In the genomic region with DNA sequence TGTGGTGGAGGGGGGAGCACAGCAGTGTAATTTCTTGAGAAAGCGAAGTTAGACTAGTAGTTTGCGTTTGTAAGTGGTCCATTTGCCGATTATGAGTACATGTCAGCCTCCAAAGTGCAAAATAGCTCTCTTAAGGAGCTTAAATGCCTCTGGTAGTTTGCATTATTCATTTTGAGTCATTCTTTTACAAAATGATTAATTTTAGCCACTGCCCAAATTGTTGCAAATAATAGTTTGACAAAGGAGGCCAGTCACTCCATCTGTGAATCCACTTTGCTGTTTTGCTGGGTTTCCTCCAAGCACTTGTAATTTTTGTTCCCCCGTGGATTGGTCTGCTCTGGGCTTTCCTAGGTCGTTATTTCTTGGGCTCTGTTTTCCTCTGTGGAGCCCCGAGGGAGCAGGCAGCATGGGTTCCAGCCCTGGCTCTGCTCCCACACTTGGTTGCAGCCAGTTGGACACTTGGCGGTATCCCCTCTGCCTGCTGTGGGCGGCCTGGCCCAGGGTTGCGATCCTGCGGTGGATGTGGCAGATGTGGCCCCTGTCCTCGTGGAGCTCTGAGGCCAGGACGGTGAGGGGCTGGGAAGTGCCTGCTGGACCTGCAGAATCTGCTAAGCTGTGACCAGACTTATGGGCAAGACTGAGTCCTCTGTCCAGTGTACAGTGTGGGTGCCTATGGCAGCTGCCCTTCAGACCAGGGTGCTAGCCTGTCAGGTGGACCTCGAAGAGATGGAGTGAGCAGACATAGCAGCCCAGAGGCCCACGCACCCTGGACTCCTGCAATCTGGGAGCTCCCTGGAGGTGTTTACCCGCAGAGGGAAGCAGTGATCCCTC, we compare ENCODE assay signal across 11 cellular contexts.
DNase-seq lines count a peak whose midpoint lies in the region; ATAC-seq and TF ChIP-seq lines count a peak whose summit lies in the region.
"Had no signal": no experiment of that assay in that cellular context is flagged by ENCODE, and none has a peak within 500 bp of the region (broad histone marks: within the 10 kb centered on the region; RNA-seq: fewer than 3 reads in every experiment).

No MANE protein-coding gene starts in this region.

- H3K4me1 ChIP-seq in heart right ventricle (peaks cover 36 to 84% (median 66%) of the 10 kb centered on the region in 9 donors), gastrocnemius medialis (peaks cover 59 to 67% of the 10 kb centered on the region in 2 donors)

- DNase-seq in EH (ENCODE audit: low read depth) (peak; percentile 72), heart right ventricle (peak; percentile 49 to 65), gastrocnemius medialis (no peak), endothelial cell (ENCODE audit: low spot score) (no peak), SIG-M5 (lab: John Stamatoyannopoulos, UW) (no peak)
- DNase-seq in stimulated activated CD4-positive, alpha-beta T cell treated with anti-CD3 and anti-CD28 coated beads, Interleukin-15, amount 100 ng/mL, for 24 hours = no peak
- DNase-seq: central memory CD4-positive, alpha-beta T cell; NCI-H510A had no signal

- TF ChIP-seq POLR2A in gastrocnemius medialis (IDR thresholded peaks at IDR 0.05) = no peak

- TF ChIP-seq CTCF in heart right ventricle (IDR thresholded peaks at IDR 0.05) (no peak), gastrocnemius medialis (IDR thresholded peaks at IDR 0.05 in 4 of 5, conservative IDR thresholded peaks at IDR 0.05 in 1 of 5) (no peak), endothelial cell (IDR thresholded peaks at IDR 0.05; ENCODE audit: unreplicated experiment) (no peak)

- intact Hi-C loops in heart right ventricle (cut with DNase I) = loop anchor here in 7 of 10 donors (2.0 to 10.0 kb wide), 8 partner anchors 29 to 133 kb away; partner anchors contain the start of gene BTBD16 (in 1 of the 7)
- intact Hi-C loops in gastrocnemius medialis (cut with DNase I; ENCODE audit: low total_unique reads) = loop anchor here (2.0 to 10.0 kb wide), 2 partner anchors 29 to 233 kb away; partner anchors contain the start of gene PLEKHA1

- peaks cover 0 to 10% (median 0%) of the 10 kb centered on the region in 11 donors for H3K9me3 ChIP-seq in heart right ventricle
- H3K9me3 ChIP-seq in gastrocnemius medialis = no peaks in the 10 kb centered on the region

- in situ Hi-C loops in gastrocnemius medialis (cut with MboI; ENCODE audit: low sequenced_read_pairs in 4 of 4) = no loop called here

- ATAC-seq in SK-N-SH treated with all-trans-retinoic acid at 6 μM for 48 hours (peak; percentile 10), heart right ventricle (peak in 6 of 8 donors; percentile 0 to 8 (median 2)), gastrocnemius medialis (no peak), GM19324 (IDR thresholded peaks at IDR 0.05; ENCODE audit: low FRiP score, unreplicated experiment) (no peak)

- H3K4me3 Mint-ChIP-seq in endothelial cell (ENCODE audit: unreplicated experiment) = no peak overlapping the region
- H3K4me3 Mint-ChIP-seq: T-helper 1 cell treated with Interleukin-12 subunit alpha and Interleukin-12 subunit beta and Interleukin-4 antibody, amounts not matched to agents 30 μg/mL and 1 μg/mL, for 36 hours had no signal

- H3K27me3 ChIP-seq in heart right ventricle (no peaks in the 10 kb centered on the region), gastrocnemius medialis (no peaks in the 10 kb centered on the region)

- no peaks in the 10 kb centered on the region for H3K9me3 Mint-ChIP-seq in endothelial cell (ENCODE audit: unreplicated experiment)
- H3K9me3 Mint-ChIP-seq: T-helper 1 cell treated with Interleukin-12 subunit alpha and Interleukin-12 subunit beta and Interleukin-4 antibody, amounts not matched to agents 30 μg/mL and 1 μg/mL, for 36 hours had no signal

- H3K36me3 ChIP-seq in heart right ventricle (peaks cover 0 to 47% (median 9%) of the 10 kb centered on the region in 9 donors), gastrocnemius medialis (peaks cover 0 to under 1% of the 10 kb centered on the region in 2 donors)

- peaks cover 7% of the 10 kb centered on the region for H3K4me1 Mint-ChIP-seq in endothelial cell (ENCODE audit: unreplicated experiment)

- 36 to 40% methylated on average over 15 of the region's 15 CpGs for WGBS in heart right ventricle, 2 donors

- no peaks in the 10 kb centered on the region for H3K27me3 Mint-ChIP-seq in endothelial cell (ENCODE audit: unreplicated experiment)

- H3K4me3 ChIP-seq in heart right ventricle = no peak overlapping the region
- H3K4me3 ChIP-seq in gastrocnemius medialis = no peak overlapping the region

- H3K36me3 Mint-ChIP-seq in endothelial cell (ENCODE audit: low read depth, unreplicated experiment) = peaks cover 26% of the 10 kb centered on the region

- H3K27ac ChIP-seq in heart right ventricle = peak overlapping the region in 9 of 10 donors; percentile 82 to 94 (median 89)
- peak overlapping the region; percentile 85 to 98 (median 94) for H3K27ac ChIP-seq in gastrocnemius medialis

- H3K27ac Mint-ChIP-seq in endothelial cell (ENCODE audit: unreplicated experiment) = no peak overlapping the region
- H3K27ac Mint-ChIP-seq: T-helper 1 cell treated with Interleukin-12 subunit alpha and Interleukin-12 subunit beta and Interleukin-4 antibody, amounts not matched to agents 30 μg/mL and 1 μg/mL, for 36 hours had no signal

TF ChIP-seq in SK-N-SH treated with all-trans-retinoic acid at 6 μM for 48 hours, 23 proteins besides CTCF, POLR2A, EP300 and RAD21:
- no peak for TF ChIP-seq ZFP30 (CRISPR knock-in tag; IDR thresholded peaks at IDR 0.05)
- no peak for TF ChIP-seq ZNF70 (CRISPR knock-in tag; IDR thresholded peaks at IDR 0.05)
- no peak for TF ChIP-seq ZC3H10 (CRISPR knock-in tag; IDR thresholded peaks at IDR 0.05)
- no peak for TF ChIP-seq RARB (CRISPR knock-in tag; IDR thresholded peaks at IDR 0.05)
- no peak for TF ChIP-seq TOX (CRISPR knock-in tag; IDR thresholded peaks at IDR 0.05; ENCODE audit: borderline replicate concordance)
- no peak for TF ChIP-seq BACH2 (CRISPR knock-in tag; IDR thresholded peaks at IDR 0.05; ENCODE audit: borderline replicate concordance)
- no peak for TF ChIP-seq GLIS3 (CRISPR knock-in tag; IDR thresholded peaks at IDR 0.05)
- TF ChIP-seq PPARA (CRISPR knock-in tag; IDR thresholded peaks at IDR 0.05; ENCODE audit: borderline replicate concordance) = no peak
- no peak for TF ChIP-seq ZFP3 (CRISPR knock-in tag; IDR thresholded peaks at IDR 0.05)
- no peak for TF ChIP-seq ZNF565 (CRISPR knock-in tag; conservative IDR thresholded peaks at IDR 0.05; ENCODE audit: low read depth)
- no peak for TF ChIP-seq ARNTL (CRISPR knock-in tag; IDR thresholded peaks at IDR 0.05; ENCODE audit: borderline replicate concordance, low read depth)
- TF ChIP-seq CSDC2 (CRISPR knock-in tag; IDR thresholded peaks at IDR 0.05) = no peak
- no peak for TF ChIP-seq TCF4 (CRISPR knock-in tag; IDR thresholded peaks at IDR 0.05; ENCODE audit: borderline replicate concordance)
- TF ChIP-seq, protein P1, sequence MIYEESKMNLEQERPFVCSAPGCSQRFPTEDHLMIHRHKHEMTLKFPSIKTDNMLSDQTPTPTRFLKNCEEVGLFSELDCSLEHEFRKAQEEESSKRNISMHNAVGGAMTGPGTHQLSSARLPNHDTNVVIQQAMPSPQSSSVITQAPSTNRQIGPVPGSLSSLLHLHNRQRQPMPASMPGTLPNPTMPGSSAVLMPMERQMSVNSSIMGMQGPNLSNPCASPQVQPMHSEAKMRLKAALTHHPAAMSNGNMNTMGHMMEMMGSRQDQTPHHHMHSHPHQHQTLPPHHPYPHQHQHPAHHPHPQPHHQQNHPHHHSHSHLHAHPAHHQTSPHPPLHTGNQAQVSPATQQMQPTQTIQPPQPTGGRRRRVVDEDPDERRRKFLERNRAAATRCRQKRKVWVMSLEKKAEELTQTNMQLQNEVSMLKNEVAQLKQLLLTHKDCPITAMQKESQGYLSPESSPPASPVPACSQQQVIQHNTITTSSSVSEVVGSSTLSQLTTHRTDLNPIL (CRISPR knock-in tag; IDR thresholded peaks at IDR 0.05; ENCODE audit: low read depth) = no peak
- no peak for TF ChIP-seq SNAI2 (CRISPR knock-in tag; IDR thresholded peaks at IDR 0.05)

Comparison
In these comparisons a context has a peak if more than half of its experiments do, and no peak if none do; other contexts are left out.
1. DNase-seq: peak in EH (single experiment) and heart right ventricle (2 of 2); none in gastrocnemius medialis (0 of 2), endothelial cell (single experiment), stimulated activated CD4-positive, alpha-beta T cell treated with anti-CD3 and anti-CD28 coated beads, Interleukin-15, amount 100 ng/mL, for 24 hours (single experiment) and SIG-M5 (single experiment).
2. ATAC-seq: peak in SK-N-SH treated with all-trans-retinoic acid at 6 μM for 48 hours (single experiment) and heart right ventricle (6 of 8); none in gastrocnemius medialis (0 of 2) and GM19324 (single experiment).